In the genomic region with DNA sequence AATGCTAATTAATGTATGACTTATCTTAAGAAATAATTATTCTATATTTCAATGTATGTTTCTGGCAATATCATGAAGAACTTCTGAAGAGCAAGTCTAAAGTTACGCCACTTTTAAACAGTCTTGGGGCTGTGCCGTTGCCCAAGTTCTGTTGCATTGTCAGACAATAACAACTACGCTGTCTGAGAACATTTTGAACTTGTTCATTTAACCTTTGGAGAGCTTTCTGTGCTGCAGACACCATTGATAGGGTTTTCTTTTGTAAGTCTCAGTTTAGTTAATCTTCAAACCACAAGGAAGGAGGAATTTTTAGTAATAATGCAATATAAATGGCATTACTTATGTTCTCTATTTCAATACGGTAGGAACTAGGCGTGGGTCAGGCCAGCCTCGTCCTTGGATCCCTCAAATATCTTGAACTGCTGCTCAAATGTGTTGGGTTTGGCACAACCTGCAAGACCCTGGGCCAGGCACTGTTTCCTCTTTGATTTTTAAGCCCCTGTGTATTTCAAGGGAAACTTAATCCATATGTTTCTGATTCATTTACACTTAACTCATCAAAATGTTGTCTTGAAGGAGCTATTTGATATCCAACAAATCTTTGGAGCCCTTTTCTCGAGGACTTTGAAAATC, we compare ENCODE assay signal across 24 cellular contexts.
"Had no signal": no experiment of that assay in that cellular context is flagged by ENCODE, and none has a peak within 500 bp of the region (broad histone marks: within the 10 kb centered on the region; RNA-seq: fewer than 3 reads in every experiment).

No MANE protein-coding gene starts in this region.

- ATAC-seq: activated CD8-positive, alpha-beta T cell treated with anti-CD3 and anti-CD28 coated beads for 36 hours; activated naive CD4-positive, alpha-beta T cell treated with anti-CD3 and anti-CD28 coated beads, Interleukin-2, amount 50 U/mL, for 72 hours; Panc1 had no signal

- H3K36me3 ChIP-seq: adrenal gland, cardiac muscle cell, MG63, SJCRH30 had no signal

- H3K9me3 ChIP-seq: adrenal gland, MG63, SJCRH30 had no signal

- H3K4me1 ChIP-seq: adrenal gland, SJCRH30 had no signal

- H3K27ac ChIP-seq: adrenal gland, cardiac muscle cell, SJCRH30, SK-N-MC had no signal

- DNase-seq: activated CD4-positive, alpha-beta T cell treated with anti-CD3 and anti-CD28 coated beads, Interleukin-2, amount 10 ng/mL, durations not matched to agents 24 days and 14 days; activated CD4-positive, alpha-beta T cell treated with anti-CD3 and anti-CD28 coated beads, Interleukin-2, amount 50 U/mL, for 4 hours; activated CD8-positive, alpha-beta T cell treated with anti-CD3 and anti-CD28 coated beads for 36 hours; activated gamma-delta T cell; activated naive CD4-positive, alpha-beta T cell treated with anti-CD3 and anti-CD28 coated beads for 36 hours; activated T-cell treated with anti-CD3 and anti-CD28 coated beads, Interleukin-2, amount 50 U/mL, for 24 hours; adrenal gland; anterior cingulate cortex; Kasumi-1; KG1; MG63; NCI-H1048; NCI-H1105 treated with DMSO at 0.1 percent for 48 hours; NCI-H1436; NCI-H1694 treated with DMSO at 0.1 percent for 48 hours; NCI-H2029; NCI-H345; NCI-H524 treated with DMSO at 0.1 percent for 48 hours; SHP77; SJCRH30 had no signal

- H3K4me3 ChIP-seq: adrenal gland, cardiac muscle cell, MG63, SJCRH30, SK-N-MC had no signal

- H3K27me3 ChIP-seq: adrenal gland, cardiac muscle cell, MG63 had no signal
